ENCODE assay signal across 14 cellular contexts in the genomic region with DNA sequence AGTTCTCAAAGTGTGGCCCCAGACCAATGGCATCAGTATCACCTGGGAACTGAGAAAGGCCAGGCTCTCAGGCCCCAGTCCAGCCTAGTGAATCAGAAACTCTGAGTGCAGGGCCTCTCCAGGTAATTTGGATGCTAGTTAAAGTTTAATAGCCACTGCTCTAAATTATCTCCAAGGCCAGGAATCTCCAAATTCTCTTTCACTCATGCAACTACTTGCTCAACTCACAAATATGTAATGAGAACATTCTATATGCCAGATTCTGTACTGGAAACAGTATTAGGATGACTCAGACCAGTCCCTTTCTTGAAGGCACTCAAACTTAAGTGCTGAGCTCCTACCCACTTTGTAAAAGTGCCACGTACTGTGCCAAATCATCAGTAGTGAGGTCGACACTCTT.
DNase-seq lines count a peak whose midpoint lies in the region; ATAC-seq, FAIRE-seq and TF ChIP-seq lines count a peak whose summit lies in the region.
"Had no signal": no experiment of that assay in that cellular context is flagged by ENCODE, and none has a peak within 500 bp of the region (broad histone marks: within the 10 kb centered on the region; RNA-seq: fewer than 3 reads in every experiment).

No MANE protein-coding gene starts in this region.

- TF ChIP-seq CTCF in A673 (conservative IDR thresholded peaks at IDR 0.05; ENCODE audit: low read depth, low read length) (no peak), bronchial epithelial cell (IDR thresholded peaks at IDR 0.05; ENCODE audit: insufficient read depth, low read length, severe bottlenecking) (no peak), kidney epithelial cell (IDR thresholded peaks at IDR 0.05; ENCODE audit: insufficient read depth, low read length, poor library complexity, severe bottlenecking) (no peak)

- ATAC-seq in GM18873 (IDR thresholded peaks at IDR 0.05; ENCODE audit: low FRiP score, unreplicated experiment) (no peak), GM18511 (IDR thresholded peaks at IDR 0.05; ENCODE audit: unreplicated experiment) (no peak)
- ATAC-seq: activated T-cell treated with anti-CD3 and anti-CD28 coated beads, Interleukin-2, amount 50 U/mL, for 72 hours; HCT116 had no signal

- H3K4me3 ChIP-seq in A673 (ENCODE audit: low read depth, low read length, poor library complexity, severe bottlenecking): no peak overlapping the region
- no peak overlapping the region for H3K4me3 ChIP-seq in bronchial epithelial cell (ENCODE audit: low read depth, low read length)
- no peak overlapping the region for H3K4me3 ChIP-seq in kidney epithelial cell (ENCODE audit: low read depth, low read length)

- POLR2A ChIA-PET in A673 (lab: Charles Lee; ENCODE audit: low non-redundant PET): no interaction called here

- H3K27ac ChIP-seq in A673 (ENCODE audit: low read depth, low read length, poor library complexity, severe bottlenecking): no peak overlapping the region

- H3K27me3 ChIP-seq in A673 (replicated peaks; ENCODE audit: insufficient read depth, low read depth, low read length, poor library complexity): no peaks in the 10 kb centered on the region
- H3K27me3 ChIP-seq in bronchial epithelial cell (ENCODE audit: control insufficient read depth, insufficient read depth, low read length): no peaks in the 10 kb centered on the region
- no peaks in the 10 kb centered on the region for H3K27me3 ChIP-seq in kidney epithelial cell (ENCODE audit: control insufficient read depth, insufficient read depth, low read length)

- no peaks in the 10 kb centered on the region for H3K9me3 ChIP-seq in A673 (ENCODE audit: low read depth, low read length, poor library complexity, severe bottlenecking)

- H3K36me3 ChIP-seq in A673 (ENCODE audit: insufficient read depth, low read length, poor library complexity, severe bottlenecking) (peaks cover 65% of the 10 kb centered on the region), bronchial epithelial cell (ENCODE audit: control insufficient read depth, insufficient read depth, low read length) (no peaks in the 10 kb centered on the region), kidney epithelial cell (ENCODE audit: control insufficient read depth, insufficient read depth, low read length) (no peaks in the 10 kb centered on the region)

- BruUV-seq in A673 (replicated peaks; lab: Mats Ljungman, UMichigan): no TSS peak

- CTCF ChIA-PET in A673 (lab: Charles Lee): no interaction called here

- intact Hi-C loops in A673 (cut with micrococcal nuclease; ENCODE audit: unreplicated experiment): no loop called here

- H3K4me1 ChIP-seq in A673 (ENCODE audit: insufficient read depth, low read length, poor library complexity, severe bottlenecking): peaks cover 20% of the 10 kb centered on the region

- FAIRE-seq in bronchial epithelial cell (lab: Jason Lieb, UNC): no peak
- FAIRE-seq: frontal cortex, small intestine had no signal

- DNase-seq in A673 (ENCODE audit: low spot score) (peak; percentile 25), HS-27A (ENCODE audit: low read depth) (peak; percentile 46), bronchial epithelial cell (ENCODE audit: low read depth) (peak; percentile 77), kidney epithelial cell (ENCODE audit: low read depth) (peak; percentile 55), SK-N-DZ (ENCODE audit: low spot score) (no peak), NCI-H1694 (lab: John Stamatoyannopoulos, UW) (no peak)
- DNase-seq: activated T-cell treated with anti-CD3 and anti-CD28 coated beads, Interleukin-2, amount 50 U/mL, for 72 hours; DMS79 treated with DMSO at 0.1 percent for 48 hours; NCI-H187; small intestine had no signal

Comparison
In these comparisons a context has a peak if more than half of its experiments do, and no peak if none do; other contexts are left out.
1. DNase-seq: peak in A673 (single experiment), HS-27A (single experiment), bronchial epithelial cell (single experiment) and kidney epithelial cell (single experiment); none in SK-N-DZ (single experiment) and NCI-H1694 (single experiment).